8 cellular contexts compared by ENCODE assay signal in genomic region chr5:180328296-180329137, GRCh38. TPM values are rescaled to one million over a fixed set of nuclear protein-coding genes. Genes with fewer than 3 reads are reported as not detected.
DNase-seq lines count a peak whose midpoint lies in the region; ATAC-seq and TF ChIP-seq lines count a peak whose summit lies in the region.

No MANE protein-coding gene starts in this region.

- no peaks in the 10 kb centered on the region for H3K9me3 Mint-ChIP-seq in activated CD8-positive, alpha-beta T cell treated with anti-CD3 and anti-CD28 coated beads, Interleukin-2, amount 10 ng/mL, durations not matched to agents 7 days and 5 days (ENCODE audit: insufficient read depth)
- no peaks in the 10 kb centered on the region for H3K9me3 Mint-ChIP-seq in effector memory CD8-positive, alpha-beta T cell

- H3K4me3 ChIP-seq in AG04450 (ENCODE audit: low read depth, low read length): no peak overlapping the region

- CTCF ChIA-PET in AG04450 (lab: Charles Lee): interaction anchor here (0.5 to 2.7 kb wide), 30 partner anchors 9 to 473 kb away, joined by 3 to 48 read pairs (median 5); no protein-coding TSS in a partner anchor
- CTCF ChIA-PET in activated CD8-positive, alpha-beta T cell treated with anti-CD3 and anti-CD28 coated beads, Interleukin-2, amount 10 ng/mL, durations not matched to agents 7 days and 5 days (lab: Charles Lee): interaction anchor here (0.5 to 5.6 kb wide), 33 partner anchors 9 to 390 kb away, joined by 3 to 65 read pairs (median 4); partner anchors contain the start of gene MAPK9

- no peaks in the 10 kb centered on the region for H3K27me3 ChIP-seq in AG04450 (ENCODE audit: control insufficient read depth, insufficient read depth, low read length)

- H3K4me1 Mint-ChIP-seq in activated CD8-positive, alpha-beta T cell treated with anti-CD3 and anti-CD28 coated beads, Interleukin-2, amount 10 ng/mL, durations not matched to agents 7 days and 5 days (ENCODE audit: low read depth): peaks cover 3% of the 10 kb centered on the region
- peaks cover 4% of the 10 kb centered on the region in 2 donors for H3K4me1 Mint-ChIP-seq in effector memory CD8-positive, alpha-beta T cell (ENCODE audit: low read depth in 2 of 2)

- H3K9me3 ChIP-seq in AG04450 (ENCODE audit: control insufficient read depth, insufficient read depth, low read length): no peaks in the 10 kb centered on the region; the same call in 1 of the 2 replicates

- H3K27ac ChIP-seq in AG04450 (ENCODE audit: low read depth, low read length): peak overlapping the region; percentile 21

- H3K4me3 Mint-ChIP-seq in activated CD8-positive, alpha-beta T cell treated with anti-CD3 and anti-CD28 coated beads, Interleukin-2, amount 10 ng/mL, durations not matched to agents 7 days and 5 days: no peak overlapping the region
- H3K4me3 Mint-ChIP-seq in effector memory CD8-positive, alpha-beta T cell: peak overlapping the region in 1 of 2 donors; percentile 21

- no peak overlapping the region for H3K27ac Mint-ChIP-seq in activated CD8-positive, alpha-beta T cell treated with anti-CD3 and anti-CD28 coated beads, Interleukin-2, amount 10 ng/mL, durations not matched to agents 7 days and 5 days
- H3K27ac Mint-ChIP-seq in effector memory CD8-positive, alpha-beta T cell: peak overlapping the region in 1 of 2 donors; percentile 81

- peaks cover 13% of the 10 kb centered on the region for H3K27me3 Mint-ChIP-seq in activated CD8-positive, alpha-beta T cell treated with anti-CD3 and anti-CD28 coated beads, Interleukin-2, amount 10 ng/mL, durations not matched to agents 7 days and 5 days (ENCODE audit: low read depth)
- H3K27me3 Mint-ChIP-seq in effector memory CD8-positive, alpha-beta T cell: peaks cover 5 to 15% of the 10 kb centered on the region in 2 donors

- no peaks in the 10 kb centered on the region for H3K36me3 Mint-ChIP-seq in activated CD8-positive, alpha-beta T cell treated with anti-CD3 and anti-CD28 coated beads, Interleukin-2, amount 10 ng/mL, durations not matched to agents 7 days and 5 days (ENCODE audit: low read depth)
- H3K36me3 Mint-ChIP-seq in effector memory CD8-positive, alpha-beta T cell (ENCODE audit: insufficient read depth): peaks cover 8% of the 10 kb centered on the region

- ATAC-seq in GM18867 (IDR thresholded peaks at IDR 0.05; ENCODE audit: unreplicated experiment) (peak; percentile 85), HG03442 (IDR thresholded peaks at IDR 0.05; ENCODE audit: unreplicated experiment) (peak; percentile 75)
- peak; percentile 94 for ATAC-seq in activated CD8-positive, alpha-beta T cell treated with anti-CD3 and anti-CD28 coated beads, Interleukin-2, amount 10 ng/mL, durations not matched to agents 7 days and 5 days
- peak; percentile 92 for ATAC-seq in effector memory CD8-positive, alpha-beta T cell (replicated peaks)

- POLR2A ChIA-PET in AG04450 (lab: Yijun Ruan, JAX): interaction anchor here (0.7 kb wide), 1 partner anchor 821 kb away, joined by 3 read pairs; no protein-coding TSS in a partner anchor
- POLR2A ChIA-PET in activated CD8-positive, alpha-beta T cell treated with anti-CD3 and anti-CD28 coated beads, Interleukin-2, amount 10 ng/mL, durations not matched to agents 7 days and 5 days (lab: Charles Lee): no interaction called here

- peak; percentile 72 for TF ChIP-seq CTCF in AG04450 (IDR thresholded peaks at IDR 0.05; ENCODE audit: low read depth, low read length)

- DNase-seq in AG04450 (ENCODE audit: low read depth, low spot score): no peak
- DNase-seq in NCI-H82 (lab: John Stamatoyannopoulos, UW): peak; percentile 90
- DNase-seq in activated CD8-positive, alpha-beta T cell treated with anti-CD3 and anti-CD28 coated beads, Interleukin-2, amount 10 ng/mL, durations not matched to agents 7 days and 5 days: peak; percentile 87
- peak; percentile 80 to 85 (median 81) for DNase-seq in effector memory CD8-positive, alpha-beta T cell
- DNase-seq in midbrain (lab: John Stamatoyannopoulos, UW): peak; percentile 54
- DNase-seq in stimulated activated CD8-positive, alpha-beta memory T cell treated with anti-CD3 and anti-CD28 coated beads, Interleukin-7, amount 100 ng/mL, for 1 hour (ENCODE audit: low read depth in 2 of 2): peak; percentile 63 to 79

RNA-seq across cellular contexts. Expression of gene GFPT2, which starts 24.6 kb away (rescaled TPM):
- 13.9 and 15.1 TPM in 2 replicates for polyA plus RNA-seq in AG04450 (2011; rRNA removed)
- 13.9 and 16.1 TPM in 2 replicates for polyA minus RNA-seq in AG04450 (2011; rRNA and poly(A)+ RNA removed)
- total RNA-seq in activated CD8-positive, alpha-beta T cell treated with anti-CD3 and anti-CD28 coated beads, Interleukin-2, amount 10 ng/mL, durations not matched to agents 7 days and 5 days: under 1 TPM in 1 of 2 experiments, not detected in 1; 0.13 TPM

RNA-seq across cellular contexts. Expression of gene MAPK9, which starts 36.6 kb away (rescaled TPM):
- 31.1 and 35.1 TPM in 2 replicates for polyA plus RNA-seq in AG04450 (2011; rRNA removed)
- polyA minus RNA-seq in AG04450 (2011; rRNA and poly(A)+ RNA removed): 34.2 and 44.6 TPM in 2 replicates
- total RNA-seq in activated CD8-positive, alpha-beta T cell treated with anti-CD3 and anti-CD28 coated beads, Interleukin-2, amount 10 ng/mL, durations not matched to agents 7 days and 5 days: 10 to 100 TPM; 42.6 to 44.6 TPM
